In genomic region chr4:1112174-1112820, GRCh38 we compare ENCODE assay signal across 1 cellular context.
TF ChIP-seq lines count a peak whose summit lies in the region.

No MANE protein-coding gene starts in this region.

TF ChIP-seq in K562, 482 proteins besides CTCF, POLR2A, EP300 and RAD21:
- TF ChIP-seq TEAD1 (CRISPR knock-in tag; IDR thresholded peaks at IDR 0.05) (no peak), ZKSCAN8 (CRISPR knock-in tag; IDR thresholded peaks at IDR 0.05) (no peak), HDAC8 (tag; IDR thresholded peaks at IDR 0.05) (no peak), CEBPG (CRISPR knock-in tag; IDR thresholded peaks at IDR 0.05) (no peak), CEBPG (tag; conservative IDR thresholded peaks at IDR 0.05 in 1 of 2, IDR thresholded peaks at IDR 0.05 in 1 of 2) (no peak), ZSCAN32 (CRISPR knock-in tag; IDR thresholded peaks at IDR 0.05) (no peak), THAP7 (CRISPR knock-in tag; IDR thresholded peaks at IDR 0.05) (no peak), RB1 (IDR thresholded peaks at IDR 0.05; ENCODE audit: low read depth) (no peak), OTX1 (CRISPR knock-in tag; IDR thresholded peaks at IDR 0.05) (no peak), RUNX1 (IDR thresholded peaks at IDR 0.05; ENCODE audit: low read depth) (no peak), ZNF778 (CRISPR knock-in tag; IDR thresholded peaks at IDR 0.05) (no peak), NRF1 (conservative IDR thresholded peaks at IDR 0.05 in 1 of 2, IDR thresholded peaks at IDR 0.05 in 1 of 2) (no peak), TRIM24 (IDR thresholded peaks at IDR 0.05) (no peak), ZBTB17 (CRISPR knock-in tag; IDR thresholded peaks at IDR 0.05) (no peak), ZFP30 (CRISPR knock-in tag; IDR thresholded peaks at IDR 0.05; ENCODE audit: borderline replicate concordance) (no peak), POLR3G (IDR thresholded peaks at IDR 0.05; ENCODE audit: extremely low read depth, insufficient read length, insufficient replicate concordance) (no peak)
- TF ChIP-seq, protein P1, sequence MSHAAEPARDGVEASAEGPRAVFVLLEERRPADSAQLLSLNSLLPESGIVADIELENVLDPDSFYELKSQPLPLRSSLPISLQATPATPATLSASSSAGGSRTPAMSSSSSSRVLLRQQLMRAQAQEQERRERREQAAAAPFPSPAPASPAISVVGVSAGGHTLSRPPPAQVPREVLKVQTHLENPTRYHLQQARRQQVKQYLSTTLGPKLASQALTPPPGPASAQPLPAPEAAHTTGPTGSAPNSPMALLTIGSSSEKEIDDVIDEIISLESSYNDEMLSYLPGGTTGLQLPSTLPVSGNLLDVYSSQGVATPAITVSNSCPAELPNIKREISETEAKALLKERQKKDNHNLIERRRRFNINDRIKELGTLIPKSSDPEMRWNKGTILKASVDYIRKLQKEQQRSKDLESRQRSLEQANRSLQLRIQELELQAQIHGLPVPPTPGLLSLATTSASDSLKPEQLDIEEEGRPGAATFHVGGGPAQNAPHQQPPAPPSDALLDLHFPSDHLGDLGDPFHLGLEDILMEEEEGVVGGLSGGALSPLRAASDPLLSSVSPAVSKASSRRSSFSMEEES (CRISPR knock-in tag; IDR thresholded peaks at IDR 0.05), result no peak
- TF ChIP-seq, protein P2, sequence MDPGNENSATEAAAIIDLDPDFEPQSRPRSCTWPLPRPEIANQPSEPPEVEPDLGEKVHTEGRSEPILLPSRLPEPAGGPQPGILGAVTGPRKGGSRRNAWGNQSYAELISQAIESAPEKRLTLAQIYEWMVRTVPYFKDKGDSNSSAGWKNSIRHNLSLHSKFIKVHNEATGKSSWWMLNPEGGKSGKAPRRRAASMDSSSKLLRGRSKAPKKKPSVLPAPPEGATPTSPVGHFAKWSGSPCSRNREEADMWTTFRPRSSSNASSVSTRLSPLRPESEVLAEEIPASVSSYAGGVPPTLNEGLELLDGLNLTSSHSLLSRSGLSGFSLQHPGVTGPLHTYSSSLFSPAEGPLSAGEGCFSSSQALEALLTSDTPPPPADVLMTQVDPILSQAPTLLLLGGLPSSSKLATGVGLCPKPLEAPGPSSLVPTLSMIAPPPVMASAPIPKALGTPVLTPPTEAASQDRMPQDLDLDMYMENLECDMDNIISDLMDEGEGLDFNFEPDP (CRISPR knock-in tag; IDR thresholded peaks at IDR 0.05), result no peak
- TF ChIP-seq, protein P3, sequence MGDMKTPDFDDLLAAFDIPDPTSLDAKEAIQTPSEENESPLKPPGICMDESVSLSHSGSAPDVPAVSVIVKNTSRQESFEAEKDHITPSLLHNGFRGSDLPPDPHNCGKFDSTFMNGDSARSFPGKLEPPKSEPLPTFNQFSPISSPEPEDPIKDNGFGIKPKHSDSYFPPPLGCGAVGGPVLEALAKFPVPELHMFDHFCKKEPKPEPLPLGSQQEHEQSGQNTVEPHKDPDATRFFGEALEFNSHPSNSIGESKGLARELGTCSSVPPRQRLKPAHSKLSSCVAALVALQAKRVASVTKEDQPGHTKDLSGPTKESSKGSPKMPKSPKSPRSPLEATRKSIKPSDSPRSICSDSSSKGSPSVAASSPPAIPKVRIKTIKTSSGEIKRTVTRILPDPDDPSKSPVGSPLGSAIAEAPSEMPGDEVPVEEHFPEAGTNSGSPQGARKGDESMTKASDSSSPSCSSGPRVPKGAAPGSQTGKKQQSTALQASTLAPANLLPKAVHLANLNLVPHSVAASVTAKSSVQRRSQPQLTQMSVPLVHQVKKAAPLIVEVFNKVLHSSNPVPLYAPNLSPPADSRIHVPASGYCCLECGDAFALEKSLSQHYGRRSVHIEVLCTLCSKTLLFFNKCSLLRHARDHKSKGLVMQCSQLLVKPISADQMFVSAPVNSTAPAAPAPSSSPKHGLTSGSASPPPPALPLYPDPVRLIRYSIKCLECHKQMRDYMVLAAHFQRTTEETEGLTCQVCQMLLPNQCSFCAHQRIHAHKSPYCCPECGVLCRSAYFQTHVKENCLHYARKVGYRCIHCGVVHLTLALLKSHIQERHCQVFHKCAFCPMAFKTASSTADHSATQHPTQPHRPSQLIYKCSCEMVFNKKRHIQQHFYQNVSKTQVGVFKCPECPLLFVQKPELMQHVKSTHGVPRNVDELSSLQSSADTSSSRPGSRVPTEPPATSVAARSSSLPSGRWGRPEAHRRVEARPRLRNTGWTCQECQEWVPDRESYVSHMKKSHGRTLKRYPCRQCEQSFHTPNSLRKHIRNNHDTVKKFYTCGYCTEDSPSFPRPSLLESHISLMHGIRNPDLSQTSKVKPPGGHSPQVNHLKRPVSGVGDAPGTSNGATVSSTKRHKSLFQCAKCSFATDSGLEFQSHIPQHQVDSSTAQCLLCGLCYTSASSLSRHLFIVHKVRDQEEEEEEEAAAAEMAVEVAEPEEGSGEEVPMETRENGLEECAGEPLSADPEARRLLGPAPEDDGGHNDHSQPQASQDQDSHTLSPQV (IDR thresholded peaks at IDR 0.05), result no peak
TF ChIP-seq in K562: peak in this region for 0.
